Comparison of ENCODE assay signal across 1 cellular context in genomic region chr15:93720607-93721006, GRCh38.
TF ChIP-seq lines count a peak whose summit lies in the region.

No MANE protein-coding gene starts in this region.

TF ChIP-seq in IMR-90, 13 proteins besides CTCF, POLR2A, EP300 and RAD21 (continued from another document):
- TF ChIP-seq ELK1 (IDR thresholded peaks at IDR 0.05; ENCODE audit: borderline replicate concordance, low read depth, low read length) (no peak), FOS (IDR thresholded peaks at IDR 0.05; ENCODE audit: low read depth, low read length) (no peak), MAFK (IDR thresholded peaks at IDR 0.05; ENCODE audit: low read depth, low read length) (no peak), NFE2L2 (IDR thresholded peaks at IDR 0.05; ENCODE audit: low read depth, low read length) (no peak), CEBPB (IDR thresholded peaks at IDR 0.05; ENCODE audit: low read depth, low read length) (no peak)
